In the genomic region with DNA sequence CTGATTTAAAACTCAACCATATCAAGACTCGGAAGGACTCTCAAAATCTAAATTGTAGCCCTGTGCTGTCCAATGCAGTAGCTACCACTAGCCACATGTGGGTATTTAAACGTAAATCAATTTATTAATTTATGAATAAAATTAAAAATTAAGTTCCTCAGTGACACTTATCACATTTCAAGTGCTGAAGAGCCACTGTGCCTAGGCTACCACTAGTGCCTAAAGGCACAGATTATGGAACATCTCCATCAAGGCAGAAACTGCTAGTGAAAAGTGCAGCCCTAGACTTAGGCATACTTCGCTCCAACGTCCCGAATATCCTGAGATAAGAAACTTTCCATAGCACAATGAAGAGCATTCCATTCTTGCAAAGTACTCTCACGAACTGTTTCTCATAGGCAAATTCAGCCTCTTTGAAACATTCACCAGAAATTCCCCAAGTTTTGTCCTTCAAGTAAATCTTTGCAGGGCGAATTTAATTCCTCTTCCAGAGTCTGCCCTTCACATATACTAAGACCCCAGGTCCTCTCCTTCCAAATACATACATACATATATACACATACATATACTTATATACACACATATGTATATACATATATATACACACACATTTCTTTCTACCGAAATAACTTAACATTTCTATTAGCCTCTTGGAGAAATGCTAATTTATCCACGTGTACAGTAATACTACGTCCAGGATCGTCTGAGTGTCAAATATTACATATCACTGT, we compare ENCODE assay signal across 8 cellular contexts. TPM values are rescaled to one million over a fixed set of nuclear protein-coding genes. Genes with fewer than 3 reads are reported as not detected.
DNase-seq lines count a peak whose midpoint lies in the region; ATAC-seq and TF ChIP-seq lines count a peak whose summit lies in the region.

No MANE protein-coding gene starts in this region.

- peaks cover 24% of the 10 kb centered on the region in 2 donors for H3K4me1 Mint-ChIP-seq in natural killer cell

- H3K27ac Mint-ChIP-seq in natural killer cell: peak overlapping the region; percentile 93 to 98

- no peaks in the 10 kb centered on the region for H4K20me1 ChIP-seq in BLaER1

- in situ Hi-C loops in KBM-7 (cut with MboI; ENCODE audit: low pct_unique_long_range_greater_than_20kb, low sequenced_read_pairs): no loop called here

- peak overlapping the region; percentile 96 for H3K4me3 Mint-ChIP-seq in natural killer cell

- ATAC-seq in natural killer cell: no peak
- no peak for ATAC-seq in HG03432 (IDR thresholded peaks at IDR 0.05; ENCODE audit: unreplicated experiment)
- no peak for ATAC-seq in GM21825 (IDR thresholded peaks at IDR 0.05; ENCODE audit: unreplicated experiment)
- ATAC-seq in GM18498 (IDR thresholded peaks at IDR 0.05; ENCODE audit: unreplicated experiment): no peak

- no peaks in the 10 kb centered on the region for H3K9me3 Mint-ChIP-seq in natural killer cell

- TF ChIP-seq CTCF in natural killer cell (IDR thresholded peaks at IDR 0.05): no peak

- no peak overlapping the region for H3K27ac ChIP-seq in BLaER1
- no peak overlapping the region for H3K27ac ChIP-seq in duodenal mucosa (ENCODE audit: low read depth, low read length)

- intact Hi-C loops in natural killer cell (cut with micrococcal nuclease): no loop called here

- H3K9ac ChIP-seq in BLaER1: peak overlapping the region; percentile 86
- H3K9ac ChIP-seq in duodenal mucosa (ENCODE audit: low read depth in 1 of 2, low read length in 2 of 2): peak overlapping the region; percentile 93 to 96

- no peaks in the 10 kb centered on the region for H3K9me3 ChIP-seq in BLaER1
- no peaks in the 10 kb centered on the region for H3K9me3 ChIP-seq in duodenal mucosa (ENCODE audit: control insufficient read depth in 1 of 2, low read length in 2 of 2)

- no peaks in the 10 kb centered on the region for H3K27me3 Mint-ChIP-seq in natural killer cell (ENCODE audit: low read depth in 2 of 2)

- H3K36me3 ChIP-seq in BLaER1: no peaks in the 10 kb centered on the region
- H3K36me3 ChIP-seq in duodenal mucosa (ENCODE audit: control insufficient read depth in 1 of 2, insufficient read depth in 2 of 2, low read length in 2 of 2): no peaks in the 10 kb centered on the region

- peaks cover 18% of the 10 kb centered on the region for H3K4me1 ChIP-seq in BLaER1
- H3K4me1 ChIP-seq in duodenal mucosa (ENCODE audit: control insufficient read depth in 1 of 2, insufficient read depth in 2 of 2, low read length in 2 of 2): peaks cover 18% of the 10 kb centered on the region in 2 donors

- H3K4me3 ChIP-seq in BLaER1 (peak overlapping the region; percentile 74), duodenal mucosa (ENCODE audit: low read depth in 1 of 2, low read length in 2 of 2) (peak overlapping the region; percentile 85 to 93)

- H3K27me3 ChIP-seq in BLaER1 (no peaks in the 10 kb centered on the region), duodenal mucosa (ENCODE audit: control insufficient read depth in 1 of 2, insufficient read depth in 2 of 2, low read length in 2 of 2) (no peaks in the 10 kb centered on the region)

- H3K4me2 ChIP-seq in BLaER1: peak overlapping the region; percentile 78

- H3K36me3 Mint-ChIP-seq in natural killer cell: no peaks in the 10 kb centered on the region

- DNase-seq in NCI-H82 (lab: John Stamatoyannopoulos, UW) (peak; percentile 51), natural killer cell (no peak), KBM-7 (no peak)

RNA-seq across cellular contexts. Expression of a gene that starts 1.3 kb away (rescaled TPM):
- total RNA-seq in natural killer cell: 10 to 100 TPM in 1 of 3 donors, 1 to 10 TPM in 2; 7.3 to 10.9 (median 9.9) TPM

RNA-seq across cellular contexts. Expression of a gene that starts 48.3 kb away (rescaled TPM):
- 10 to 100 TPM in 1 of 3 donors, 1 to 10 TPM in 2; 5.0 to 19.2 (median 7.0) TPM for total RNA-seq in natural killer cell
